27 cellular contexts compared by ENCODE assay signal in the genomic region with DNA sequence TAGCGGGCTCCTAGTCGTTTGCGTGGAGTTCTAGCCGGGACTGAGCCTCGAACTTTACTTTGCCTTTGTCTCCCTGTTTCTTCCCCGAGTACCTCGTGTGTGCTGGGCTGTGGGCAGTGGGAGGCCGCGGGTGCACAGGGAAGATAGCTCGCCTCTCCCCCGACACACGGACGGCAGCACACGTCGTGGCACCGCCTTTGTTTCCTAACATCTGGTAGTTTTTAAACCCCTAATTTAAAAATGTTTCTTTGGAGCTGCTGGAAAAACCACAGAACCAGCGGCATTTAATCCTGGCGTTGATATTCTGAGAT. TPM values are rescaled to one million over a fixed set of nuclear protein-coding genes. Genes with fewer than 3 reads are reported as not detected.
DNase-seq lines count a peak whose midpoint lies in the region; ATAC-seq and TF ChIP-seq lines count a peak whose summit lies in the region.
"Had no signal": no experiment of that assay in that cellular context is flagged by ENCODE, and none has a peak within 500 bp of the region (broad histone marks: within the 10 kb centered on the region; RNA-seq: fewer than 3 reads in every experiment).

No MANE protein-coding gene starts in this region.

- no peak overlapping the region for H3K4me3 ChIP-seq in GM06990 (replicated peaks; ENCODE audit: low read depth, low read length)
- no peak overlapping the region for H3K4me3 ChIP-seq in neuronal stem cell (ENCODE audit: low read length in 2 of 2)
- H3K4me3 ChIP-seq in right lobe of liver = no peak overlapping the region
- H3K4me3 ChIP-seq: A549, HAP-1, PC-9 had no signal

- WGBS in H9 (ENCODE audit: extremely low coverage, insufficient read length, low lambda C conversion rate) = no CpG with 5 or more reads among the region's 18 CpGs
- whole genome bisulfite sequencing in neuronal stem cell (ENCODE audit: extremely low coverage in 2 of 2, insufficient read length in 2 of 2, insufficient replicate concordance in 1 of 2), 2 donors = no CpG with 5 or more reads among the region's 18 CpGs
- 82% methylated on average over 18 of the region's 18 CpGs for WGBS in right lobe of liver (ENCODE audit: insufficient coverage, low coverage, low lambda C conversion rate, missing lambda C conversion rate)

- no peaks in the 10 kb centered on the region for H3K9me3 ChIP-seq in H9 (ENCODE audit: control insufficient read depth, low read depth, low read length)
- H3K9me3 ChIP-seq in neuronal stem cell (replicated peaks in 1 of 2; ENCODE audit: control insufficient read depth in 2 of 2, insufficient read depth in 1 of 2, low read depth in 1 of 2, low read length in 2 of 2) = no peaks in the 10 kb centered on the region
- H3K9me3 ChIP-seq in right lobe of liver = no peaks in the 10 kb centered on the region
- H3K9me3 ChIP-seq: A549, HAP-1 had no signal

- H3K56ac ChIP-seq in H9 (ENCODE audit: insufficient read length, low read depth, low read length) = no peak overlapping the region

- no peak overlapping the region for H2BK12ac ChIP-seq in H9 (ENCODE audit: insufficient read length, low read depth, low read length)
- no peak overlapping the region for H2BK12ac ChIP-seq in neuronal stem cell (ENCODE audit: low read length)

- H4K8ac ChIP-seq in H9 (replicated peaks; ENCODE audit: insufficient read length, low read depth, low read length) = no peak overlapping the region
- H4K8ac ChIP-seq in neuronal stem cell (ENCODE audit: low read depth, low read length) = no peak overlapping the region

- no peaks in the 10 kb centered on the region; a peak in 2 of 4 replicates for H3K4me1 Mint-ChIP-seq in H9
- H3K4me1 Mint-ChIP-seq in glutamatergic neuron (ENCODE audit: low read depth, unreplicated experiment) = no peaks in the 10 kb centered on the region
- no peaks in the 10 kb centered on the region for H3K4me1 Mint-ChIP-seq in nephron progenitor cell
- no peaks in the 10 kb centered on the region for H3K4me1 Mint-ChIP-seq in activated naive CD4-positive, alpha-beta T cell treated with anti-CD3 and anti-CD28 coated beads for 36 hours (ENCODE audit: low read depth)
- H3K4me1 Mint-ChIP-seq: CD4-positive, alpha-beta memory T cell; IgD-negative memory B cell had no signal

- H3K14ac ChIP-seq in H9 (ENCODE audit: insufficient read depth, low read length) = peak overlapping the region; percentile 17
- no peak overlapping the region for H3K14ac ChIP-seq in neuronal stem cell (ENCODE audit: low read length)

- TF ChIP-seq CTCF in GM06990 (IDR thresholded peaks at IDR 0.05; ENCODE audit: insufficient read depth, low read length, poor library complexity, severe bottlenecking) (no peak), H9 (conservative IDR thresholded peaks at IDR 0.05) (no peak), glutamatergic neuron (IDR thresholded peaks at IDR 0.05; ENCODE audit: partially characterized antibody, unreplicated experiment) (no peak), nephron progenitor cell (IDR thresholded peaks at IDR 0.05) (no peak), right lobe of liver (IDR thresholded peaks at IDR 0.05) (no peak)

- H4K5ac ChIP-seq in H9 (ENCODE audit: insufficient read length, low read depth, low read length) = no peak overlapping the region

- H3K27me3 Mint-ChIP-seq in H9 (ENCODE audit: low read depth) (no peaks in the 10 kb centered on the region), glutamatergic neuron (ENCODE audit: unreplicated experiment) (peaks cover 1% of the 10 kb centered on the region), nephron progenitor cell (ENCODE audit: low read depth, poor library complexity) (no peaks in the 10 kb centered on the region)
- peaks cover 22% of the 10 kb centered on the region for H3K27me3 Mint-ChIP-seq in activated naive CD4-positive, alpha-beta T cell treated with anti-CD3 and anti-CD28 coated beads for 36 hours (ENCODE audit: low read depth)
- H3K27me3 Mint-ChIP-seq: IgD-negative memory B cell had no signal

- H3K4me2 ChIP-seq in H9 (ENCODE audit: insufficient read depth, insufficient read length, low read length) = no peak overlapping the region
- H3K4me2 ChIP-seq in neuronal stem cell (ENCODE audit: insufficient read depth, low read length, poor library complexity, severe bottlenecking) = no peak overlapping the region
- H3K4me2 ChIP-seq: A549, KMS-11, PC-9 had no signal

- H3K36me3 Mint-ChIP-seq in H9 (ENCODE audit: insufficient read depth in 1 of 3, low read depth in 3 of 3) = no peaks in the 10 kb centered on the region
- no peaks in the 10 kb centered on the region for H3K36me3 Mint-ChIP-seq in glutamatergic neuron (ENCODE audit: unreplicated experiment)
- no peaks in the 10 kb centered on the region for H3K36me3 Mint-ChIP-seq in nephron progenitor cell (ENCODE audit: low read depth)
- no peaks in the 10 kb centered on the region for H3K36me3 Mint-ChIP-seq in activated naive CD4-positive, alpha-beta T cell treated with anti-CD3 and anti-CD28 coated beads for 36 hours (ENCODE audit: low read depth)
- H3K36me3 Mint-ChIP-seq: CD4-positive, alpha-beta memory T cell; IgD-negative memory B cell had no signal

- H2BK120ac ChIP-seq in H9 (ENCODE audit: low read depth, low read length, poor library complexity, severe bottlenecking) (no peak overlapping the region), neuronal stem cell (ENCODE audit: low read depth, low read length) (no peak overlapping the region)

- H3K23me2 ChIP-seq in H9 (ENCODE audit: insufficient read length, low read depth, low read length, poor library complexity, severe bottlenecking) = no peaks in the 10 kb centered on the region

- no peak overlapping the region for H3K4ac ChIP-seq in H9 (ENCODE audit: low read depth, low read length)
- H3K4ac ChIP-seq in neuronal stem cell (ENCODE audit: low read length) = no peak overlapping the region

- no peaks in the 10 kb centered on the region for H4K20me1 ChIP-seq in H9 (ENCODE audit: control insufficient read depth, insufficient read depth, insufficient read length)

- ATAC-seq in right lobe of liver (no peak), GM18519 (IDR thresholded peaks at IDR 0.05; ENCODE audit: low FRiP score, unreplicated experiment) (no peak)
- ATAC-seq: A549 had no signal

- H3K36me3 ChIP-seq in GM06990 (ENCODE audit: control insufficient read depth, insufficient read depth, low read length) (no peaks in the 10 kb centered on the region), neuronal stem cell (replicated peaks in 1 of 2; ENCODE audit: control insufficient read depth in 2 of 2, insufficient read depth in 2 of 2, low read length in 2 of 2) (no peaks in the 10 kb centered on the region), right lobe of liver (no peaks in the 10 kb centered on the region)
- H3K36me3 ChIP-seq: HAP-1 had no signal

- H2AK5ac ChIP-seq in H9 (ENCODE audit: insufficient read length, low read length) = no peak overlapping the region
- H2AK5ac ChIP-seq in neuronal stem cell (ENCODE audit: low read depth, low read length) = no peak overlapping the region

- CTCF ChIA-PET in activated naive CD4-positive, alpha-beta T cell treated with anti-CD3 and anti-CD28 coated beads for 36 hours (lab: Charles Lee) = interaction anchor here (0.7 kb wide), 1 partner anchor 20 kb away, joined by 3 read pairs; no protein-coding TSS in a partner anchor

- H3K9ac ChIP-seq in H9 (ENCODE audit: extremely low read depth, insufficient read length, low read length) (no peak overlapping the region), neuronal stem cell (ENCODE audit: low read depth, low read length, poor library complexity) (no peak overlapping the region)
- H3K9ac ChIP-seq: KMS-11 had no signal

- H3K4me3 Mint-ChIP-seq in H9 = no peak overlapping the region
- peak overlapping the region; percentile 78 for H3K4me3 Mint-ChIP-seq in glutamatergic neuron (ENCODE audit: unreplicated experiment)
- no peak overlapping the region for H3K4me3 Mint-ChIP-seq in nephron progenitor cell
- H3K4me3 Mint-ChIP-seq in activated naive CD4-positive, alpha-beta T cell treated with anti-CD3 and anti-CD28 coated beads for 36 hours = no peak overlapping the region
- H3K4me3 Mint-ChIP-seq: CD4-positive, alpha-beta memory T cell; HFFc6 had no signal

- H4K91ac ChIP-seq in H9 (ENCODE audit: insufficient read length, low read depth, low read length) (no peak overlapping the region), neuronal stem cell (ENCODE audit: low read depth, low read length, poor library complexity) (no peak overlapping the region)

- intact Hi-C loops in right lobe of liver (cut with DNase I) = no loop called here
- intact Hi-C loops in activated naive CD4-positive, alpha-beta T cell treated with anti-CD3 and anti-CD28 coated beads for 36 hours (cut with micrococcal nuclease) = no loop called here

- no peaks in the 10 kb centered on the region; the same call in 1 of the 2 replicates for H3K27me3 ChIP-seq in GM06990 (replicated peaks; ENCODE audit: control insufficient read depth, insufficient read depth, low read length)
- no peaks in the 10 kb centered on the region for H3K27me3 ChIP-seq in H9 (ENCODE audit: insufficient read depth, low read length)
- H3K27me3 ChIP-seq in neuronal stem cell (ENCODE audit: control insufficient read depth in 3 of 3, insufficient read depth in 3 of 3, low read depth in 1 of 3, low read length in 3 of 3) = no peaks in the 10 kb centered on the region
- H3K27me3 ChIP-seq in right lobe of liver = no peaks in the 10 kb centered on the region

- H2BK5ac ChIP-seq in H9 (ENCODE audit: insufficient read length, low read length) (no peak overlapping the region), neuronal stem cell (ENCODE audit: low read length) (no peak overlapping the region)

- no peak overlapping the region for H2BK20ac ChIP-seq in H9 (ENCODE audit: low read depth, low read length, poor library complexity, severe bottlenecking)

- no peak overlapping the region; a peak in 1 of 7 replicates for H3K27ac Mint-ChIP-seq in H9
- peak overlapping the region; percentile 44 for H3K27ac Mint-ChIP-seq in glutamatergic neuron (ENCODE audit: unreplicated experiment)
- no peak overlapping the region for H3K27ac Mint-ChIP-seq in nephron progenitor cell
- H3K27ac Mint-ChIP-seq in activated naive CD4-positive, alpha-beta T cell treated with anti-CD3 and anti-CD28 coated beads for 36 hours = no peak overlapping the region
- H3K27ac Mint-ChIP-seq: CD4-positive, alpha-beta memory T cell; HFFc6; IgD-negative memory B cell had no signal

- DNase-seq in GM06990 (ENCODE audit: extremely low read depth, insufficient read length) (peak; percentile 1), H9 (no peak), glutamatergic neuron (no peak), neuronal stem cell (ENCODE audit: low spot score) (no peak), nephron progenitor cell (no peak), right lobe of liver (no peak)
- DNase-seq in activated naive CD4-positive, alpha-beta T cell treated with anti-CD3 and anti-CD28 coated beads for 36 hours = no peak
- DNase-seq: C1 segment of cervical spinal cord; CD4-positive, alpha-beta memory T cell; COR-L47; DMS79 treated with DMSO at 0.1 percent for 48 hours; GF-D8; HFFc6; NCI-H1048; NCI-H1417; NCI-H1694; NCI-H2029 treated with DMSO at 0.1 percent for 48 hours; NCI-H446 treated with DMSO at 0.1 percent for 48 hours; NCI-H526; PC-9; Right ventricle myocardium superior; RPMI8226 had no signal

- no peak for TF ChIP-seq POLR2A in right lobe of liver (IDR thresholded peaks at IDR 0.05)

- no peak overlapping the region for H2AFZ ChIP-seq in H9 (ENCODE audit: low read length)
- no peak overlapping the region for H2AFZ ChIP-seq in neuronal stem cell (ENCODE audit: low read length)
- H2AFZ ChIP-seq: PC-9 had no signal

- H3K23ac ChIP-seq in H9 (ENCODE audit: insufficient read length, low read depth, low read length) = no peak overlapping the region
- no peak overlapping the region for H3K23ac ChIP-seq in neuronal stem cell (ENCODE audit: low read depth, low read length, poor library complexity)

- no peaks in the 10 kb centered on the region for H3K79me1 ChIP-seq in H9 (ENCODE audit: insufficient read depth, low read depth, low read length, poor library complexity, severe bottlenecking)
- H3K79me1 ChIP-seq in neuronal stem cell (ENCODE audit: low read depth, low read length) = peaks cover 2% of the 10 kb centered on the region

- no peak overlapping the region for H3K27ac ChIP-seq in H9 (ENCODE audit: insufficient read length, low read depth, low read length)
- no peak overlapping the region for H3K27ac ChIP-seq in neuronal stem cell (replicated peaks; ENCODE audit: low read length)
- no peak overlapping the region for H3K27ac ChIP-seq in right lobe of liver
- H3K27ac ChIP-seq: A549, KMS-11, PC-9 had no signal

- H2BK15ac ChIP-seq in H9 (ENCODE audit: low read depth, low read length) (no peak overlapping the region; the same call in 1 of the 2 replicates), neuronal stem cell (ENCODE audit: low read length) (no peak overlapping the region)

- no peaks in the 10 kb centered on the region for H3K79me2 ChIP-seq in H9 (ENCODE audit: insufficient read depth, low read length)

- no peaks in the 10 kb centered on the region for H3K4me1 ChIP-seq in H9 (ENCODE audit: insufficient read depth, low read length)
- H3K4me1 ChIP-seq in neuronal stem cell (ENCODE audit: control insufficient read depth in 2 of 2, insufficient read depth in 1 of 2, low read depth in 1 of 2, low read length in 2 of 2) = no peaks in the 10 kb centered on the region
- no peaks in the 10 kb centered on the region for H3K4me1 ChIP-seq in right lobe of liver
- H3K4me1 ChIP-seq: A549, HAP-1 had no signal

- no peak overlapping the region for H3K18ac ChIP-seq in H9 (ENCODE audit: insufficient read length, low read depth, low read length)
- H3K18ac ChIP-seq in neuronal stem cell (ENCODE audit: low read length) = peak overlapping the region; percentile 64

- H3T11ph ChIP-seq in H9 (ENCODE audit: low read length) = no peak overlapping the region

- H3K9me3 Mint-ChIP-seq in H9 (no peaks in the 10 kb centered on the region), glutamatergic neuron (ENCODE audit: unreplicated experiment) (peaks cover 2% of the 10 kb centered on the region), nephron progenitor cell (no peaks in the 10 kb centered on the region)
- H3K9me3 Mint-ChIP-seq in activated naive CD4-positive, alpha-beta T cell treated with anti-CD3 and anti-CD28 coated beads for 36 hours = no peaks in the 10 kb centered on the region

RNA-seq across cellular contexts. Expression of a gene that starts 0.9 kb away (rescaled TPM):
- total RNA-seq in H9 (2021) (0.17 and 0.33 TPM in 2 replicates), glutamatergic neuron (ENCODE audit: unreplicated experiment) (7.9 TPM), right lobe of liver (under 1 TPM in 2 of 6 experiments, not detected in 4; 0.11 to 0.15 TPM)
- 0.06 TPM for polyA plus RNA-seq in neuronal stem cell (2013, experiment 1 of 2)
- 0.04 TPM for polyA plus RNA-seq in neuronal stem cell (2013, experiment 2 of 2)
- total RNA-seq in activated naive CD4-positive, alpha-beta T cell treated with anti-CD3 and anti-CD28 coated beads for 36 hours = not detected
- total RNA-seq: CD4-positive, alpha-beta memory T cell; HFFc6; PC-9; Right ventricle myocardium superior had no signal
- polyA plus RNA-seq: A549; CD4-positive, alpha-beta memory T cell; IgD-negative memory B cell had no signal

RNA-seq across cellular contexts. Expression of a gene that starts 38.1 kb away (rescaled TPM):
- total RNA-seq in H9 (2021) (20.4 and 20.7 TPM in 2 replicates), glutamatergic neuron (ENCODE audit: unreplicated experiment) (0.20 TPM), right lobe of liver (1 to 10 TPM in 3 of 6 experiments, under 1 TPM in 3; 0.70 to 4.9 (median 1.5) TPM)
- 0.61 TPM for polyA plus RNA-seq in neuronal stem cell (2013, experiment 1 of 2)
- 0.57 TPM for polyA plus RNA-seq in neuronal stem cell (2013, experiment 2 of 2)
- not detected for total RNA-seq in activated naive CD4-positive, alpha-beta T cell treated with anti-CD3 and anti-CD28 coated beads for 36 hours
- total RNA-seq: CD4-positive, alpha-beta memory T cell; HFFc6; Right ventricle myocardium superior had no signal
- polyA plus RNA-seq: CD4-positive, alpha-beta memory T cell; IgD-negative memory B cell had no signal
